ENCODE assay signal across 13 cellular contexts in the genomic region with DNA sequence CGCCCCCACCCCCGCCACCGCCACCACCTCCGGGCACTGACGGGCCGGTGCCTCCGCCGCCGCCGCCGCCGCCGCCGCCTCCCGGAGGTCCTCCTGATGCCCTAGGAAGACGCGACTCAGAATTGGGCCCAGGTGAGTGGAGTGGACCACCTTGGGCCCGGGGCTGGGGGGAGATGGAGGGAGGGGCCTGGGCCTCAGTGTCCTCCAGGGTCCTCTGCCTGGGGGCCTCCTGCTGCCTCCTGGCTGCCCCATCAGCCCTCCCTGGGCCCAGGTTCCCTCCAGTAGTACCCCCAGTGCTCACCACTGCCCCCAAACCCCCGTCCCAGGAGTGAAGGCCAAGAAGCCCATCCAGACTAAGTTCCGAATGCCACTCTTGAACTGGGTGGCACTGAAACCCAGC. TPM values are rescaled to one million over a fixed set of nuclear protein-coding genes. Genes with fewer than 3 reads are reported as not detected.
DNase-seq lines count a peak whose midpoint lies in the region; ATAC-seq and TF ChIP-seq lines count a peak whose summit lies in the region.
"Had no signal": no experiment of that assay in that cellular context is flagged by ENCODE, and none has a peak within 500 bp of the region (broad histone marks: within the 10 kb centered on the region; RNA-seq: fewer than 3 reads in every experiment).

No MANE protein-coding gene starts in this region.

- H3K4me1 Mint-ChIP-seq in chondrocyte (ENCODE audit: low read depth) (peaks cover 13% of the 10 kb centered on the region), nephron (peaks cover 10% of the 10 kb centered on the region)

- H3K4me1 ChIP-seq in right atrium auricular region (peaks cover 0 to 24% of the 10 kb centered on the region in 2 donors), MM.1S (ENCODE audit: low read length) (peaks cover 13% of the 10 kb centered on the region)

- no peak overlapping the region for H2AFZ ChIP-seq in MM.1S (ENCODE audit: low read length)

- no peaks in the 10 kb centered on the region for H3K27me3 ChIP-seq in right atrium auricular region
- H3K27me3 ChIP-seq in MM.1S (replicated peaks; ENCODE audit: insufficient read depth, low read length), result no peaks in the 10 kb centered on the region

- ATAC-seq in left ventricle myocardium superior (no peak), GM18858 (IDR thresholded peaks at IDR 0.05; ENCODE audit: unreplicated experiment) (no peak)

- 0 out of 2 replicates have a peak, but pooled peaks cover 2% of the 10 kb centered on the region for H4K20me1 ChIP-seq in MM.1S (ENCODE audit: insufficient read depth, low read length)

- H3K4me2 ChIP-seq in MM.1S (ENCODE audit: low read depth, low read length), result no peak overlapping the region

- H3K4me3 ChIP-seq in right atrium auricular region (peak overlapping the region; percentile 42 to 47), MM.1S (ENCODE audit: low read length) (no peak overlapping the region)

- peaks cover 13% of the 10 kb centered on the region for H3K36me3 ChIP-seq in right atrium auricular region
- peaks cover 25% of the 10 kb centered on the region for H3K36me3 ChIP-seq in MM.1S (replicated peaks; ENCODE audit: insufficient read depth, low read length)

- H3K27me3 Mint-ChIP-seq in chondrocyte (ENCODE audit: low read depth) (peaks cover 5% of the 10 kb centered on the region), nephron (ENCODE audit: low read depth) (peaks cover 88% of the 10 kb centered on the region)

- H3K4me3 Mint-ChIP-seq in chondrocyte (ENCODE audit: unreplicated experiment) (peak overlapping the region; percentile 27), nephron (peak overlapping the region; percentile 55 to 78 (median 74))
- H3K4me3 Mint-ChIP-seq: activated T-helper 1 cell treated with anti-CD3 and anti-CD28 coated beads, Interleukin-12 subunit alpha, Interleukin-12 subunit beta, Interleukin-2, Interleukin-4 antibody, amounts not matched to agents 30 ng/mL and 10 ng/mL and 1 ng/mL, durations not matched to agents 14 hours and 24 hours and 36 hours; T-helper 1 cell treated with Interleukin-12 subunit alpha and Interleukin-12 subunit beta and Interleukin-4 antibody, amounts not matched to agents 30 μg/mL and 1 μg/mL, for 36 hours had no signal

- TF ChIP-seq CTCF in right atrium auricular region (IDR thresholded peaks at IDR 0.05) (no peak), chondrocyte (IDR thresholded peaks at IDR 0.05) (no peak), nephron (IDR thresholded peaks at IDR 0.05; ENCODE audit: unreplicated experiment in 3 of 3) (no peak), MM.1S (IDR thresholded peaks at IDR 0.05; ENCODE audit: low read length) (no peak)

- no peak overlapping the region for H3K27ac Mint-ChIP-seq in chondrocyte (ENCODE audit: unreplicated experiment)
- no peak overlapping the region for H3K27ac Mint-ChIP-seq in nephron

- H3K9ac ChIP-seq in MM.1S (ENCODE audit: low read length), result no peak overlapping the region

- peaks cover 56% of the 10 kb centered on the region for H3K79me2 ChIP-seq in MM.1S (ENCODE audit: low read length)

- H3K9me3 ChIP-seq in right atrium auricular region (no peaks in the 10 kb centered on the region), MM.1S (replicated peaks; ENCODE audit: insufficient read depth, low read length) (no peaks in the 10 kb centered on the region)

- H3K36me3 Mint-ChIP-seq in chondrocyte (ENCODE audit: low read depth) (peaks cover 1% of the 10 kb centered on the region), nephron (ENCODE audit: low read depth) (no peaks in the 10 kb centered on the region)

- DNase-seq in right atrium auricular region (ENCODE audit: low spot score), result no peak
- DNase-seq in left ventricle myocardium superior, result no peak
- no peak for DNase-seq in chondrocyte (ENCODE audit: low spot score)
- DNase-seq in NCI-H2196 (lab: John Stamatoyannopoulos, UW; ENCODE audit: unreplicated experiment), result no peak
- DNase-seq in MM.1S, result no peak
- DNase-seq in SHP77 treated with DMSO at 0.1 percent for 48 hours (lab: John Stamatoyannopoulos, UW), result no peak
- DNase-seq: activated CD4-positive, alpha-beta T cell treated with anti-CD3 and anti-CD28 coated beads for 48 hours had no signal

- H3K27ac ChIP-seq in right atrium auricular region (no peak overlapping the region), MM.1S (ENCODE audit: low read length) (no peak overlapping the region)

- no peaks in the 10 kb centered on the region for H3K9me2 ChIP-seq in MM.1S (replicated peaks; ENCODE audit: insufficient read depth, low read length)

- peaks cover 24% of the 10 kb centered on the region for H3F3A ChIP-seq in MM.1S (ENCODE audit: insufficient read depth, low read length)

- H3K9me3 Mint-ChIP-seq in chondrocyte (ENCODE audit: low read depth) (no peaks in the 10 kb centered on the region), nephron (no peaks in the 10 kb centered on the region)
- H3K9me3 Mint-ChIP-seq: activated T-helper 1 cell treated with anti-CD3 and anti-CD28 coated beads, Interleukin-12 subunit alpha, Interleukin-12 subunit beta, Interleukin-2, Interleukin-4 antibody, amounts not matched to agents 30 ng/mL and 10 ng/mL and 1 ng/mL, durations not matched to agents 14 hours and 24 hours and 36 hours; T-helper 1 cell treated with Interleukin-12 subunit alpha and Interleukin-12 subunit beta and Interleukin-4 antibody, amounts not matched to agents 30 μg/mL and 1 μg/mL, for 36 hours had no signal

- intact Hi-C loops in left ventricle myocardium superior (cut with micrococcal nuclease), result no loop called here

RNA-seq across cellular contexts. Expression of a gene that starts 19.9 kb away (rescaled TPM):
- total RNA-seq in right atrium auricular region (not detected), left ventricle myocardium superior (not detected), chondrocyte (not detected in 3 replicates)
- total RNA-seq: endothelial cell of umbilical vein, HT1080 had no signal

RNA-seq across cellular contexts. Expression of a gene that starts 20.3 kb away (rescaled TPM):
- total RNA-seq in right atrium auricular region (10 to 100 TPM in 1 of 2 donors, 1 to 10 TPM in 1; 7.6 to 13.6 TPM), left ventricle myocardium superior (14.0 TPM), chondrocyte (0.89 to 2.0 TPM (median 1.8 TPM) in 3 replicates)
